10 cellular contexts compared by ENCODE assay signal in the genomic region with DNA sequence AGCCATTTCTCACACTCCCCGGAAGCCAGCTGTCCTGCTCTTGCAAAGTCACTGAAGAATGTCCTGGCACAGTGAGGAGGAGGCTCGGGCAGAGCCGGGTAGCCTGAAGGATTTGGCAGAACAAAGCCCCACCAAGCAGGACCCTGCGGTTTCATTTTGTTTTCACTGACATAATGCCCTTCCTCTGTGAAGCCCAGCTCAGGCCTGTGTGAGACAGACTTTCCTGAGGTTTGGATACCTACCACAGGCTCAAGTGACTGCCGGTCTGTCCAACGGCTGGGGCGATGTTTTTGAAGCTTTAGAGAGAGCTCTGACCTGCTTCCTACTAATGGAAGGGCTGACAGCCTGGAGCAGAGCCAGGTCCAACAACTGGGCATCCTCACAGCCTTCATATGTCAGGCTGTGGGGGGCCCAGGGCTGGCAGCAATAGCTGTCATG.
A peak's percentile ranks its signal among the peaks of the same experiment; 100 is the strongest.
DNase-seq lines count a peak whose midpoint lies in the region; ATAC-seq and TF ChIP-seq lines count a peak whose summit lies in the region.
"Had no signal": no experiment of that assay in that cellular context is flagged by ENCODE, and none has a peak within 500 bp of the region (broad histone marks: within the 10 kb centered on the region; RNA-seq: fewer than 3 reads in every experiment).

No MANE protein-coding gene starts in this region.

- H3K4me3 Mint-ChIP-seq in GM23338 (no peak overlapping the region), endodermal cell (no peak overlapping the region)
- H3K4me3 Mint-ChIP-seq: naive thymus-derived CD8-positive, alpha-beta T cell had no signal

- no peak overlapping the region for H2AFZ ChIP-seq in GM23338

- peak overlapping the region; percentile 10; the same call in 1 of the 2 replicates for H3K27ac Mint-ChIP-seq in GM23338
- H3K27ac Mint-ChIP-seq in endodermal cell: no peak overlapping the region
- H3K27ac Mint-ChIP-seq: naive thymus-derived CD8-positive, alpha-beta T cell had no signal

- H3K4me1 Mint-ChIP-seq in GM23338: peaks cover 42% of the 10 kb centered on the region
- peaks cover 68% of the 10 kb centered on the region for H3K4me1 Mint-ChIP-seq in endodermal cell

- no peaks in the 10 kb centered on the region for H3K79me2 ChIP-seq in GM23338 (replicated peaks; ENCODE audit: insufficient read depth)

- H3K36me3 Mint-ChIP-seq in GM23338 (ENCODE audit: low read depth) (peaks cover 16% of the 10 kb centered on the region; the same call in 2 of the 3 replicates), endodermal cell (ENCODE audit: low read depth) (no peaks in the 10 kb centered on the region)
- H3K36me3 Mint-ChIP-seq: naive thymus-derived CD8-positive, alpha-beta T cell had no signal

- intact Hi-C loops in psoas muscle (cut with DNase I): loop anchor here in 1 of 2 donors (5.0 kb wide), 1 partner anchor 47 kb away; no protein-coding TSS in a partner anchor

- H3K36me3 ChIP-seq in GM23338 (ENCODE audit: insufficient read depth): no peaks in the 10 kb centered on the region
- no peaks in the 10 kb centered on the region for H3K36me3 ChIP-seq in RWPE2 (ENCODE audit: low read depth)
- H3K36me3 ChIP-seq in endodermal cell (ENCODE audit: control insufficient read depth, insufficient read depth, low read length): no peaks in the 10 kb centered on the region
- H3K36me3 ChIP-seq in psoas muscle (ENCODE audit: insufficient read depth in 1 of 2, low read depth in 1 of 2): no peaks in the 10 kb centered on the region
- H3K36me3 ChIP-seq: ascending aorta, suprapubic skin had no signal

- WGBS in endodermal cell (ENCODE audit: insufficient coverage in 1 of 2, insufficient read length in 1 of 2), 2 experiments: 53 to 77% methylated on average over 6 to 7 of the region's 7 CpGs
- 16 to 28% (median 27%) methylated on average over 7 of the region's 7 CpGs for WGBS in psoas muscle, 3 donors

- 0 out of 2 replicates have a peak overlapping the region, but pooled peaks have one; percentile 26 for H3K4me2 ChIP-seq in GM23338

- H3K27me3 ChIP-seq in GM23338 (ENCODE audit: insufficient read depth) (no peaks in the 10 kb centered on the region), RWPE2 (ENCODE audit: insufficient read depth, poor library complexity, severe bottlenecking) (no peaks in the 10 kb centered on the region), endodermal cell (ENCODE audit: control insufficient read depth, insufficient read depth, low read length, poor library complexity, severe bottlenecking) (no peaks in the 10 kb centered on the region), psoas muscle (ENCODE audit: insufficient read depth in 3 of 3, low read length in 2 of 3) (no peaks in the 10 kb centered on the region)
- H3K27me3 ChIP-seq: ascending aorta, suprapubic skin had no signal

- H3K27ac ChIP-seq in GM23338 (ENCODE audit: low read depth) (peak overlapping the region; percentile 39; the same call in 1 of the 2 replicates), RWPE2 (ENCODE audit: poor library complexity, severe bottlenecking) (no peak overlapping the region), endodermal cell (ENCODE audit: low read depth, low read length) (peak overlapping the region; percentile 82), psoas muscle (peak overlapping the region; percentile 85)
- H3K27ac ChIP-seq: ascending aorta, suprapubic skin had no signal

- H3K9me3 ChIP-seq in RWPE2 (ENCODE audit: severe bottlenecking) (no peaks in the 10 kb centered on the region), endodermal cell (ENCODE audit: control insufficient read depth, low read length) (peaks cover 14% of the 10 kb centered on the region), psoas muscle (no peaks in the 10 kb centered on the region)
- H3K9me3 ChIP-seq: ascending aorta, suprapubic skin had no signal

- H3K4me3 ChIP-seq in GM23338: no peak overlapping the region
- H3K4me3 ChIP-seq in RWPE2 (ENCODE audit: severe bottlenecking): no peak overlapping the region
- no peak overlapping the region for H3K4me3 ChIP-seq in endodermal cell (ENCODE audit: low read length)
- peak overlapping the region; percentile 20 for H3K4me3 ChIP-seq in psoas muscle
- H3K4me3 ChIP-seq: ascending aorta, suprapubic skin had no signal

- ATAC-seq in GM23338: peak; percentile 78
- ATAC-seq in RWPE2 (ENCODE audit: low read depth): 0 out of 3 replicates have a peak, but pooled peaks have one; percentile 16
- peak; percentile 90 to 94 (median 92) for ATAC-seq in psoas muscle
- ATAC-seq in stimulated activated naive CD8-positive, alpha-beta T cell treated with anti-CD3 and anti-CD28 coated beads, Interleukin-15, Interleukin-2, amounts not matched to agents 100 U/mL and 50 U/mL, for 24 hours: no peak
- ATAC-seq in HG03025 (IDR thresholded peaks at IDR 0.05; ENCODE audit: low FRiP score, unreplicated experiment): no peak
- ATAC-seq: naive thymus-derived CD8-positive, alpha-beta T cell had no signal

- peaks cover 11% of the 10 kb centered on the region; the same call in 1 of the 2 replicates for H3K9me2 ChIP-seq in GM23338 (ENCODE audit: insufficient read depth)

- H3K4me1 ChIP-seq in GM23338 (ENCODE audit: insufficient read depth) (peaks cover 21% of the 10 kb centered on the region), RWPE2 (ENCODE audit: insufficient read depth, poor library complexity, severe bottlenecking) (peaks cover 9% of the 10 kb centered on the region), endodermal cell (ENCODE audit: control insufficient read depth, insufficient read depth, low read length) (peaks cover 41% of the 10 kb centered on the region), psoas muscle (peaks cover 31% of the 10 kb centered on the region)
- H3K4me1 ChIP-seq: ascending aorta had no signal

- TF ChIP-seq CTCF in GM23338 (conservative IDR thresholded peaks at IDR 0.05; ENCODE audit: low read depth in 2 of 2) (no peak), RWPE2 (IDR thresholded peaks at IDR 0.05; ENCODE audit: poor library complexity, severe bottlenecking) (no peak), endodermal cell (conservative IDR thresholded peaks at IDR 0.05) (no peak), psoas muscle (IDR thresholded peaks at IDR 0.05) (no peak)

- 0 out of 2 replicates have a peak, but pooled peaks cover 4% of the 10 kb centered on the region for H3F3A ChIP-seq in GM23338 (replicated peaks; ENCODE audit: low read depth)

- no peaks in the 10 kb centered on the region for H4K20me1 ChIP-seq in GM23338 (replicated peaks; ENCODE audit: insufficient read depth)

- H3K9me3 Mint-ChIP-seq in GM23338 (peaks cover 10% of the 10 kb centered on the region; the same call in 1 of the 3 replicates), endodermal cell (peaks cover 7% of the 10 kb centered on the region)
- H3K9me3 Mint-ChIP-seq: naive thymus-derived CD8-positive, alpha-beta T cell had no signal

- H3K27me3 Mint-ChIP-seq in GM23338 (ENCODE audit: insufficient read depth, low read depth, poor library complexity) (peaks cover 15% of the 10 kb centered on the region), endodermal cell (ENCODE audit: insufficient read depth) (no peaks in the 10 kb centered on the region)

- H3K9ac ChIP-seq in endodermal cell (ENCODE audit: extremely low read depth, low read length, poor library complexity, severe bottlenecking): no peak overlapping the region

- DNase-seq in GM23338 (ENCODE audit: low spot score): no peak
- no peak for DNase-seq in RWPE2 (ENCODE audit: low spot score)
- DNase-seq in endodermal cell: peak; percentile 56
- DNase-seq in psoas muscle: peak; percentile 19 to 65
- DNase-seq in stimulated activated naive CD8-positive, alpha-beta T cell treated with anti-CD3 and anti-CD28 coated beads, Interleukin-15, Interleukin-2, amounts not matched to agents 100 U/mL and 50 U/mL, for 24 hours: no peak
- no peak for DNase-seq in cortex of kidney (lab: John Stamatoyannopoulos, UW)
- DNase-seq: naive thymus-derived CD8-positive, alpha-beta T cell had no signal

TF ChIP-seq in GM23338, 12 proteins besides CTCF, POLR2A, EP300 and RAD21:
- TF ChIP-seq POLR2AphosphoS5 (IDR thresholded peaks at IDR 0.05; ENCODE audit: low read depth): no peak
- TF ChIP-seq JUNB (IDR thresholded peaks at IDR 0.05; ENCODE audit: unreplicated experiment): no peak

Comparison
In these comparisons a context has a peak if more than half of its experiments do, and no peak if none do; other contexts are left out.
1. ATAC-seq: peak in GM23338 (single experiment), RWPE2 (single experiment) and psoas muscle (4 of 4); none in stimulated activated naive CD8-positive, alpha-beta T cell treated with anti-CD3 and anti-CD28 coated beads, Interleukin-15, Interleukin-2, amounts not matched to agents 100 U/mL and 50 U/mL, for 24 hours (single experiment) and HG03025 (single experiment).
2. DNase-seq: peak in endodermal cell (single experiment) and psoas muscle (2 of 2); none in GM23338 (single experiment), RWPE2 (single experiment), stimulated activated naive CD8-positive, alpha-beta T cell treated with anti-CD3 and anti-CD28 coated beads, Interleukin-15, Interleukin-2, amounts not matched to agents 100 U/mL and 50 U/mL, for 24 hours (single experiment) and cortex of kidney (single experiment).